In the genomic region with DNA sequence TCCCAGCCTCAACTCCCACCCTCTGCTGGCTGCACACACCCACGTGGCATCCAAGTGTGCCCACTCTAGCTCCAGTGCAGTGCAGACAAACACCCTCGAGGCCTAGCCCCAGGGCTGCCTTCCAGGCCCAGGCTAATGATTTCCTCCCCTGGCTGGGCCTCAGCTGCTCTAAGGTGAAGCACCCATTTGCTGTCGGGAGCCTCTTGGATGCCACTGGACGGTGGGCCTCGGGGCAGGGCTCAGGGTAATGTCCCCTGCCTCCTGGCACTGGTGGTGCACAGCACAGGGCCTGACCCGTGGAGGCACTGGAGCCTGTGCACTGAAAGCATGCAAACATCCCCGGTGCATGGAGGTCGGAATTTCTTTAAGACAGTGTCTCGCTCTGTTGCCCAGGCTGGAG, we compare ENCODE assay signal across 25 cellular contexts.
"Had no signal": no experiment of that assay in that cellular context is flagged by ENCODE, and none has a peak within 500 bp of the region (broad histone marks: within the 10 kb centered on the region; RNA-seq: fewer than 3 reads in every experiment).

No MANE protein-coding gene starts in this region.

- H3K9me3 Mint-ChIP-seq: activated CD4-positive, alpha-beta memory T cell treated with anti-CD3 and anti-CD28 coated beads, Interleukin-2, amount 10 ng/mL, durations not matched to agents 7 days and 5 days; activated CD4-positive, alpha-beta T cell treated with anti-CD3 and anti-CD28 coated beads, Interleukin-2, amount 10 ng/mL, durations not matched to agents 7 days and 5 days; activated naive CD4-positive, alpha-beta T cell treated with anti-CD3 and anti-CD28 coated beads for 36 hours; activated naive CD4-positive, alpha-beta T cell treated with anti-CD3 and anti-CD28 coated beads, Interleukin-2, amount 50 U/mL, for 24 hours; activated naive CD8-positive, alpha-beta T cell treated with anti-CD3 and anti-CD28 coated beads for 36 hours; activated naive CD8-positive, alpha-beta T cell treated with anti-CD3 and anti-CD28 coated beads, Interleukin-2, amount 50 U/mL, for 24 hours; activated T-cell treated with anti-CD3 and anti-CD28 coated beads, Interleukin-2, amount 50 U/mL, for 24 hours; activated T-cell treated with anti-CD3 and anti-CD28 coated beads, Interleukin-2, amount 50 U/mL, for 72 hours had no signal

- H3K4me1 ChIP-seq: adrenal gland, body of pancreas, colonic mucosa, esophagus squamous epithelium, gastroesophageal sphincter had no signal

- H3K4me1 Mint-ChIP-seq: activated CD4-positive, alpha-beta memory T cell treated with anti-CD3 and anti-CD28 coated beads, Interleukin-2, amount 10 ng/mL, durations not matched to agents 7 days and 5 days; activated CD4-positive, alpha-beta T cell treated with anti-CD3 and anti-CD28 coated beads, Interleukin-2, amount 10 ng/mL, durations not matched to agents 7 days and 5 days; activated naive CD4-positive, alpha-beta T cell treated with anti-CD3 and anti-CD28 coated beads, Interleukin-2, amount 50 U/mL, for 24 hours; activated naive CD8-positive, alpha-beta T cell treated with anti-CD3 and anti-CD28 coated beads for 36 hours; activated naive CD8-positive, alpha-beta T cell treated with anti-CD3 and anti-CD28 coated beads, Interleukin-2, amount 50 U/mL, for 24 hours; WTC11 had no signal

- H3K36me3 ChIP-seq: adrenal gland, colonic mucosa, esophagus squamous epithelium, gastroesophageal sphincter had no signal

- H3K36me3 Mint-ChIP-seq: activated naive CD4-positive, alpha-beta T cell treated with anti-CD3 and anti-CD28 coated beads, Interleukin-2, amount 50 U/mL, for 24 hours; activated naive CD8-positive, alpha-beta T cell treated with anti-CD3 and anti-CD28 coated beads for 36 hours had no signal

- H3K27ac ChIP-seq: adrenal gland, body of pancreas, colonic mucosa, epithelial cell of prostate, esophagus squamous epithelium, gastroesophageal sphincter had no signal

- H3K4me3 Mint-ChIP-seq: activated CD4-positive, alpha-beta memory T cell treated with anti-CD3 and anti-CD28 coated beads, Interleukin-2, amount 10 ng/mL, durations not matched to agents 7 days and 5 days; activated CD4-positive, alpha-beta T cell treated with anti-CD3 and anti-CD28 coated beads, Interleukin-2, amount 10 ng/mL, durations not matched to agents 7 days and 5 days; activated naive CD4-positive, alpha-beta T cell treated with anti-CD3 and anti-CD28 coated beads for 36 hours; activated naive CD4-positive, alpha-beta T cell treated with anti-CD3 and anti-CD28 coated beads, Interleukin-2, amount 50 U/mL, for 24 hours; activated naive CD8-positive, alpha-beta T cell treated with anti-CD3 and anti-CD28 coated beads for 36 hours; activated naive CD8-positive, alpha-beta T cell treated with anti-CD3 and anti-CD28 coated beads, Interleukin-2, amount 50 U/mL, for 24 hours; activated T-cell treated with anti-CD3 and anti-CD28 coated beads, Interleukin-2, amount 50 U/mL, for 24 hours; activated T-cell treated with anti-CD3 and anti-CD28 coated beads, Interleukin-2, amount 50 U/mL, for 72 hours; WTC11 had no signal

- H3K27me3 ChIP-seq: adrenal gland, body of pancreas, colonic mucosa had no signal

- H3K4me3 ChIP-seq: adrenal gland, body of pancreas, colonic mucosa, esophagus squamous epithelium, gastroesophageal sphincter had no signal

- H3K9me3 ChIP-seq: adrenal gland, body of pancreas, colonic mucosa, esophagus squamous epithelium, gastroesophageal sphincter had no signal

- ATAC-seq: activated naive CD8-positive, alpha-beta T cell treated with anti-CD3 and anti-CD28 coated beads, Interleukin-2, amount 50 U/mL, for 24 hours; activated T-cell treated with anti-CD3 and anti-CD28 coated beads, Interleukin-2, amount 50 U/mL, for 72 hours; body of pancreas; gastroesophageal sphincter; WTC11 had no signal

- DNase-seq: activated CD4-positive, alpha-beta memory T cell treated with anti-CD3 and anti-CD28 coated beads, Interleukin-2, amount 10 ng/mL, durations not matched to agents 7 days and 5 days; activated CD4-positive, alpha-beta T cell treated with anti-CD3 and anti-CD28 coated beads for 1 hour; activated CD4-positive, alpha-beta T cell treated with anti-CD3 and anti-CD28 coated beads for 4 hours; activated CD4-positive, alpha-beta T cell treated with anti-CD3 and anti-CD28 coated beads, Interleukin-2, amount 10 ng/mL, durations not matched to agents 7 days and 5 days; activated CD4-positive, alpha-beta T cell treated with anti-CD3 and anti-CD28 coated beads, Interleukin-2, amount 50 U/mL, for 4 hours; activated CD8-positive, alpha-beta memory T cell treated with anti-CD3 and anti-CD28 coated beads, Interleukin-2, amount 50 U/mL, for 48 hours; activated naive CD4-positive, alpha-beta T cell treated with anti-CD3 and anti-CD28 coated beads for 36 hours; activated naive CD8-positive, alpha-beta T cell treated with anti-CD3 and anti-CD28 coated beads for 36 hours; activated naive CD8-positive, alpha-beta T cell treated with anti-CD3 and anti-CD28 coated beads, Interleukin-2, amount 50 U/mL, for 24 hours; activated T-cell treated with anti-CD3 and anti-CD28 coated beads for 4 hours; activated T-cell treated with anti-CD3 and anti-CD28 coated beads, Interleukin-2, amount 50 U/mL, for 24 hours; activated T-cell treated with anti-CD3 and anti-CD28 coated beads, Interleukin-2, amount 50 U/mL, for 72 hours; adrenal gland; amygdala; body of pancreas; caudate nucleus; colonic mucosa; effector CD8-positive, alpha-beta T cell; esophagus squamous epithelium; foreskin melanocyte; T-helper 2 cell had no signal

- H3K27me3 Mint-ChIP-seq: activated CD4-positive, alpha-beta memory T cell treated with anti-CD3 and anti-CD28 coated beads, Interleukin-2, amount 10 ng/mL, durations not matched to agents 7 days and 5 days; activated CD4-positive, alpha-beta T cell treated with anti-CD3 and anti-CD28 coated beads, Interleukin-2, amount 10 ng/mL, durations not matched to agents 7 days and 5 days; activated naive CD8-positive, alpha-beta T cell treated with anti-CD3 and anti-CD28 coated beads, Interleukin-2, amount 50 U/mL, for 24 hours; activated T-cell treated with anti-CD3 and anti-CD28 coated beads, Interleukin-2, amount 50 U/mL, for 24 hours had no signal

- H3K27ac Mint-ChIP-seq: activated CD4-positive, alpha-beta memory T cell treated with anti-CD3 and anti-CD28 coated beads, Interleukin-2, amount 10 ng/mL, durations not matched to agents 7 days and 5 days; activated CD4-positive, alpha-beta T cell treated with anti-CD3 and anti-CD28 coated beads, Interleukin-2, amount 10 ng/mL, durations not matched to agents 7 days and 5 days; activated naive CD4-positive, alpha-beta T cell treated with anti-CD3 and anti-CD28 coated beads for 36 hours; activated naive CD4-positive, alpha-beta T cell treated with anti-CD3 and anti-CD28 coated beads, Interleukin-2, amount 50 U/mL, for 24 hours; activated naive CD8-positive, alpha-beta T cell treated with anti-CD3 and anti-CD28 coated beads for 36 hours; activated naive CD8-positive, alpha-beta T cell treated with anti-CD3 and anti-CD28 coated beads, Interleukin-2, amount 50 U/mL, for 24 hours; activated T-cell treated with anti-CD3 and anti-CD28 coated beads, Interleukin-2, amount 50 U/mL, for 24 hours; activated T-cell treated with anti-CD3 and anti-CD28 coated beads, Interleukin-2, amount 50 U/mL, for 72 hours; WTC11 had no signal
